In the genomic region with DNA sequence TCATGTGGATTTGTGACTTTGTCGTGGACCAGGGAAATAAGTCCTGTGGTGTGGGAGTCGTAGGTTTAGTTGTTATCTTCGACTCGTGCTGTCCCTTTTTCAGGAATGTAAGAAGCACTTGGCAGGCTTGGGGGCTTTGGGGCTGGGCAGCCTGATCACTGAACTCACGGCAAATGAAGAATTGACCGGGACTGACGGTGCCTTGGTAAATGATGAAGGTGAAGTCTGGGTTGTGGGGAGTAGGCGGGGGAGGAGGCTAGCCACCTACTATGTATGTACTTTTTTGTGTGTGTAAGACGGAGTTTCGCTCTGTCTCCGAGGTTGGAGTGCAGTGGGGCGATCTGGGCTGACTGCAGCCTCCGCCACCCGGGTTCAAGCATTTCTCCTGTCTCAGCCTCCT, we compare ENCODE assay signal across 7 cellular contexts. TPM values are rescaled to one million over a fixed set of nuclear protein-coding genes. Genes with fewer than 3 reads are reported as not detected.
DNase-seq lines count a peak whose midpoint lies in the region; ATAC-seq and TF ChIP-seq lines count a peak whose summit lies in the region.

No MANE protein-coding gene starts in this region.

- no peaks in the 10 kb centered on the region for H3K9me3 ChIP-seq in stomach smooth muscle (ENCODE audit: control insufficient read depth in 2 of 2, low read length in 2 of 2)

- H3K79me2 ChIP-seq in KMS-11 (ENCODE audit: insufficient read depth, low read depth) = peaks cover 30% of the 10 kb centered on the region

- TF ChIP-seq CTCF in KMS-11 (conservative IDR thresholded peaks at IDR 0.05; ENCODE audit: low read depth, low read length) (no peak), kidney epithelial cell (IDR thresholded peaks at IDR 0.05; ENCODE audit: insufficient read depth, low read length, poor library complexity, severe bottlenecking) (no peak)

- H3K4me3 ChIP-seq in KMS-11 (IDR thresholded peaks at IDR 0.05; ENCODE audit: insufficient read depth, low read depth, low read length) = no peak overlapping the region
- peak overlapping the region; percentile 78 for H3K4me3 ChIP-seq in kidney epithelial cell (ENCODE audit: low read depth, low read length)
- peak overlapping the region; percentile 88 to 91 for H3K4me3 ChIP-seq in stomach smooth muscle (ENCODE audit: low read length in 2 of 2)

- H3K27me3 ChIP-seq in KMS-11 (ENCODE audit: insufficient read depth, low read depth) = no peaks in the 10 kb centered on the region
- H3K27me3 ChIP-seq in kidney epithelial cell (ENCODE audit: control insufficient read depth, insufficient read depth, low read length) = no peaks in the 10 kb centered on the region
- peaks cover 0 to 2% of the 10 kb centered on the region in 2 donors for H3K27me3 ChIP-seq in stomach smooth muscle (ENCODE audit: control insufficient read depth in 1 of 2, insufficient read depth in 2 of 2, low read length in 2 of 2)

- DNase-seq in activated naive CD4-positive, alpha-beta T cell treated with anti-CD3 and anti-CD28 coated beads, Interleukin-2, amount 50 U/mL, for 16 hours = peak; percentile 12
- DNase-seq in kidney epithelial cell (ENCODE audit: low read depth) (no peak), NCI-H345 treated with DMSO at 0.1 percent for 48 hours (lab: John Stamatoyannopoulos, UW; ENCODE audit: unreplicated experiment) (no peak), NCI-H446 (lab: John Stamatoyannopoulos, UW) (no peak)

- no peaks in the 10 kb centered on the region for H4K20me1 ChIP-seq in KMS-11 (ENCODE audit: insufficient read depth)

- H3K36me3 ChIP-seq in KMS-11 (ENCODE audit: insufficient read depth) (no peaks in the 10 kb centered on the region), kidney epithelial cell (ENCODE audit: control insufficient read depth, insufficient read depth, low read length) (peaks cover 2% of the 10 kb centered on the region), stomach smooth muscle (ENCODE audit: control insufficient read depth in 2 of 2, insufficient read depth in 2 of 2, low read length in 2 of 2) (peaks cover 3 to 6% of the 10 kb centered on the region in 2 donors)

- H3K27ac ChIP-seq in KMS-11 (peak overlapping the region; percentile 75; the same call in 1 of the 2 replicates), stomach smooth muscle (ENCODE audit: low read length) (peak overlapping the region; percentile 86)

- no peak for ATAC-seq in GM18870 (IDR thresholded peaks at IDR 0.05; ENCODE audit: unreplicated experiment)

- H3K9ac ChIP-seq in KMS-11 = peak overlapping the region; percentile 74
- peak overlapping the region; percentile 87 to 93 for H3K9ac ChIP-seq in stomach smooth muscle (ENCODE audit: low read length in 2 of 2)

- H3K4me2 ChIP-seq in KMS-11 = peak overlapping the region; percentile 71

- peaks cover 8% of the 10 kb centered on the region for H3K4me1 ChIP-seq in KMS-11 (ENCODE audit: low read depth, poor library complexity, severe bottlenecking)
- peaks cover 10% of the 10 kb centered on the region for H3K4me1 ChIP-seq in stomach smooth muscle (ENCODE audit: control insufficient read depth, insufficient read depth, low read length)

- H2AFZ ChIP-seq in KMS-11 (ENCODE audit: low read depth) = peak overlapping the region; percentile 11; the same call in 1 of the 2 replicates

RNA-seq across cellular contexts. Expression of a gene that starts 1.2 kb away (rescaled TPM):
- 15.1 and 19.9 TPM in 2 replicates for total RNA-seq in kidney epithelial cell
